In genomic region chr11:6738590-6738989, GRCh38 we compare ENCODE assay signal across 25 cellular contexts. TPM values are rescaled to one million over a fixed set of nuclear protein-coding genes. Genes with fewer than 3 reads are reported as not detected.
A peak's percentile ranks its signal among the peaks of the same experiment; 100 is the strongest.
DNase-seq lines count a peak whose midpoint lies in the region; ATAC-seq and TF ChIP-seq lines count a peak whose summit lies in the region.
"Had no signal": no experiment of that assay in that cellular context is flagged by ENCODE, and none has a peak within 500 bp of the region (broad histone marks: within the 10 kb centered on the region; RNA-seq: fewer than 3 reads in every experiment).

No MANE protein-coding gene starts in this region.

- H3K9me3 ChIP-seq in CD4-positive, alpha-beta T cell (ENCODE audit: control insufficient read depth, low read length): no peaks in the 10 kb centered on the region
- H3K9me3 ChIP-seq: ascending aorta, colonic mucosa, SJCRH30, thyroid gland, uterus had no signal

- no peak for TF ChIP-seq CTCF in CD4-positive, alpha-beta T cell (IDR thresholded peaks at IDR 0.05)

- H3K36me3 Mint-ChIP-seq in activated CD4-positive, alpha-beta T cell treated with anti-CD3 and anti-CD28 coated beads, Interleukin-2, amount 10 ng/mL, durations not matched to agents 24 days and 14 days (ENCODE audit: low read depth): peaks cover 42% of the 10 kb centered on the region
- H3K36me3 Mint-ChIP-seq in CD4-positive, alpha-beta T cell (ENCODE audit: low read depth): peaks cover 75% of the 10 kb centered on the region
- H3K36me3 Mint-ChIP-seq in activated CD4-positive, alpha-beta memory T cell treated with anti-CD3 and anti-CD28 coated beads, Interleukin-2, amount 10 ng/mL, durations not matched to agents 7 days and 5 days (ENCODE audit: low read depth): peaks cover 73% of the 10 kb centered on the region
- peaks cover 0 to 14% of the 10 kb centered on the region in 2 donors for H3K36me3 Mint-ChIP-seq in naive B cell

- no peaks in the 10 kb centered on the region for H3K27me3 ChIP-seq in CD4-positive, alpha-beta T cell (ENCODE audit: control insufficient read depth, insufficient read depth, low read length)
- H3K27me3 ChIP-seq: ascending aorta, colonic mucosa, SJCRH30, thyroid gland, uterus had no signal

- no peak overlapping the region for H3K4me3 Mint-ChIP-seq in activated CD4-positive, alpha-beta T cell treated with anti-CD3 and anti-CD28 coated beads, Interleukin-2, amount 10 ng/mL, durations not matched to agents 24 days and 14 days
- no peak overlapping the region for H3K4me3 Mint-ChIP-seq in CD4-positive, alpha-beta T cell
- H3K4me3 Mint-ChIP-seq in activated CD4-positive, alpha-beta memory T cell treated with anti-CD3 and anti-CD28 coated beads, Interleukin-2, amount 10 ng/mL, durations not matched to agents 7 days and 5 days: no peak overlapping the region
- H3K4me3 Mint-ChIP-seq in naive B cell: peak overlapping the region in 2 of 8 donors; percentile 7 to 24
- H3K4me3 Mint-ChIP-seq: HFFc6 had no signal

- CTCF ChIA-PET in CD4-positive, alpha-beta T cell (lab: Charles Lee): interaction anchor here (1.2 to 8.6 kb wide), 10 partner anchors 9 to 348 kb away, joined by 3 to 181 read pairs (median 6); partner anchors contain the start of genes MRPL17 and SMPD1
- CTCF ChIA-PET in activated CD4-positive, alpha-beta memory T cell treated with anti-CD3 and anti-CD28 coated beads, Interleukin-2, amount 10 ng/mL, durations not matched to agents 7 days and 5 days (lab: Charles Lee): interaction anchor here (1.1 to 13.0 kb wide), 11 partner anchors 9 to 253 kb away, joined by 3 to 244 read pairs (median 6); partner anchors contain the start of genes MRPL17 and TPP1

- no peaks in the 10 kb centered on the region for H3K9me3 Mint-ChIP-seq in activated CD4-positive, alpha-beta T cell treated with anti-CD3 and anti-CD28 coated beads, Interleukin-2, amount 10 ng/mL, durations not matched to agents 24 days and 14 days
- no peaks in the 10 kb centered on the region for H3K9me3 Mint-ChIP-seq in CD4-positive, alpha-beta T cell
- H3K9me3 Mint-ChIP-seq in activated CD4-positive, alpha-beta memory T cell treated with anti-CD3 and anti-CD28 coated beads, Interleukin-2, amount 10 ng/mL, durations not matched to agents 7 days and 5 days: no peaks in the 10 kb centered on the region
- no peaks in the 10 kb centered on the region for H3K9me3 Mint-ChIP-seq in naive B cell
- H3K9me3 Mint-ChIP-seq: HFFc6 had no signal

- intact Hi-C loops in activated CD4-positive, alpha-beta T cell treated with anti-CD3 and anti-CD28 coated beads, Interleukin-2, amount 10 ng/mL, durations not matched to agents 24 days and 14 days (cut with micrococcal nuclease): loop anchor here (1.0 to 5.0 kb wide), 3 partner anchors 8 to 189 kb away; partner anchors contain the start of gene ZNF215
- intact Hi-C loops in CD4-positive, alpha-beta T cell (cut with DNase I, micrococcal nuclease): loop anchor here in 1 of 2 experiments (1.0 to 2.0 kb wide), 4 partner anchors 8 to 704 kb away; no protein-coding TSS in a partner anchor

- POLR2A ChIA-PET in CD4-positive, alpha-beta T cell (lab: Charles Lee): interaction anchor here (1.0 to 6.9 kb wide), 3 partner anchors 7 to 18 kb away, joined by 4 to 81 read pairs (median 15); no protein-coding TSS in a partner anchor
- POLR2A ChIA-PET in activated CD4-positive, alpha-beta memory T cell treated with anti-CD3 and anti-CD28 coated beads, Interleukin-2, amount 10 ng/mL, durations not matched to agents 7 days and 5 days (lab: Charles Lee): interaction anchor here (1.0 to 6.4 kb wide), 3 partner anchors 8 to 126 kb away, joined by 3 to 33 read pairs (median 5); no protein-coding TSS in a partner anchor

- peaks cover 79% of the 10 kb centered on the region for H3K4me1 Mint-ChIP-seq in activated CD4-positive, alpha-beta T cell treated with anti-CD3 and anti-CD28 coated beads, Interleukin-2, amount 10 ng/mL, durations not matched to agents 24 days and 14 days
- H3K4me1 Mint-ChIP-seq in CD4-positive, alpha-beta T cell (ENCODE audit: low read depth): peaks cover 88% of the 10 kb centered on the region
- peaks cover 85% of the 10 kb centered on the region for H3K4me1 Mint-ChIP-seq in activated CD4-positive, alpha-beta memory T cell treated with anti-CD3 and anti-CD28 coated beads, Interleukin-2, amount 10 ng/mL, durations not matched to agents 7 days and 5 days
- H3K4me1 Mint-ChIP-seq in naive B cell: peaks cover 55 to 72% (median 61%) of the 10 kb centered on the region in 3 donors

- DNase-seq in activated CD4-positive, alpha-beta T cell treated with anti-CD3 and anti-CD28 coated beads, Interleukin-2, amount 10 ng/mL, durations not matched to agents 24 days and 14 days: no peak
- DNase-seq in activated CD4-positive, alpha-beta T cell treated with anti-CD3 and anti-CD28 coated beads, Interleukin-2, amount 50 U/mL, for 48 hours: no peak
- no peak for DNase-seq in CD4-positive, alpha-beta T cell
- DNase-seq in activated CD4-positive, alpha-beta memory T cell treated with anti-CD3 and anti-CD28 coated beads, Interleukin-2, amount 10 ng/mL, durations not matched to agents 7 days and 5 days: no peak
- no peak for DNase-seq in naive B cell
- DNase-seq in iPS-NIHi11 (ENCODE audit: low spot score): no peak
- no peak for DNase-seq in NCI-H1092 treated with DMSO at 0.1 percent for 48 hours (lab: John Stamatoyannopoulos, UW)
- DNase-seq: DMS 273 treated with DMSO at 0.1 percent for 48 hours, NCI-H1694 treated with DMSO at 0.1 percent for 48 hours, NCI-H774 had no signal

- H3K27me3 Mint-ChIP-seq in activated CD4-positive, alpha-beta T cell treated with anti-CD3 and anti-CD28 coated beads, Interleukin-2, amount 10 ng/mL, durations not matched to agents 24 days and 14 days: no peaks in the 10 kb centered on the region
- no peaks in the 10 kb centered on the region for H3K27me3 Mint-ChIP-seq in CD4-positive, alpha-beta T cell
- H3K27me3 Mint-ChIP-seq in activated CD4-positive, alpha-beta memory T cell treated with anti-CD3 and anti-CD28 coated beads, Interleukin-2, amount 10 ng/mL, durations not matched to agents 7 days and 5 days: no peaks in the 10 kb centered on the region
- H3K27me3 Mint-ChIP-seq in naive B cell: no peaks in the 10 kb centered on the region

- peak overlapping the region; percentile 25 for H3K27ac Mint-ChIP-seq in activated CD4-positive, alpha-beta T cell treated with anti-CD3 and anti-CD28 coated beads, Interleukin-2, amount 10 ng/mL, durations not matched to agents 24 days and 14 days
- peak overlapping the region; percentile 76 for H3K27ac Mint-ChIP-seq in CD4-positive, alpha-beta T cell
- peak overlapping the region; percentile 29 for H3K27ac Mint-ChIP-seq in activated CD4-positive, alpha-beta memory T cell treated with anti-CD3 and anti-CD28 coated beads, Interleukin-2, amount 10 ng/mL, durations not matched to agents 7 days and 5 days
- H3K27ac Mint-ChIP-seq in naive B cell: peak overlapping the region in 4 of 6 donors; percentile 15 to 90 (median 60)
- H3K27ac Mint-ChIP-seq: HFFc6 had no signal

- peak overlapping the region; percentile 56 for H3K27ac ChIP-seq in CD4-positive, alpha-beta T cell (ENCODE audit: low read depth, low read length)
- H3K27ac ChIP-seq: ascending aorta, colonic mucosa, SJCRH30, skin epidermis, thyroid gland, uterus had no signal

- no peak for ATAC-seq in CD4-positive, alpha-beta T cell (ENCODE audit: poor library complexity)
- no peak for ATAC-seq in naive B cell (ENCODE audit: low read depth in 2 of 2)
- no peak for ATAC-seq in HG03135 (IDR thresholded peaks at IDR 0.05; ENCODE audit: unreplicated experiment)

RNA-seq across cellular contexts. Expression of gene OR2AG2, which starts 33.2 kb away (rescaled TPM):
- total RNA-seq in activated CD4-positive, alpha-beta T cell treated with anti-CD3 and anti-CD28 coated beads, Interleukin-2, amount 10 ng/mL, durations not matched to agents 24 days and 14 days: 0.62 and 0.70 TPM in 2 replicates
- under 1 TPM in 1 of 2 experiments, not detected in 1; 0.06 TPM for total RNA-seq in CD4-positive, alpha-beta T cell
- total RNA-seq in activated CD4-positive, alpha-beta memory T cell treated with anti-CD3 and anti-CD28 coated beads, Interleukin-2, amount 10 ng/mL, durations not matched to agents 7 days and 5 days: not detected
- polyA plus RNA-seq in naive B cell (ENCODE audit: low read depth in 6 of 6): not detected
- total RNA-seq: epithelial cell of proximal tubule, SJCRH30 had no signal

RNA-seq across cellular contexts. Expression of gene OR2AG1, which starts 44.2 kb away (rescaled TPM):
- not detected in 2 replicates for total RNA-seq in activated CD4-positive, alpha-beta T cell treated with anti-CD3 and anti-CD28 coated beads, Interleukin-2, amount 10 ng/mL, durations not matched to agents 24 days and 14 days
- total RNA-seq in CD4-positive, alpha-beta T cell: not detected
- not detected for total RNA-seq in activated CD4-positive, alpha-beta memory T cell treated with anti-CD3 and anti-CD28 coated beads, Interleukin-2, amount 10 ng/mL, durations not matched to agents 7 days and 5 days
- polyA plus RNA-seq in naive B cell (ENCODE audit: low read depth in 6 of 6): not detected
- total RNA-seq: ascending aorta, colonic mucosa, epithelial cell of proximal tubule, glomerular endothelial cell, H1, HFFc6, HT-29, left colon, mammary epithelial cell, RPMI7951, SJCRH30, thyroid gland, uterus had no signal
- polyA plus RNA-seq: H1, mammary epithelial cell had no signal

RNA-seq across cellular contexts. Expression of gene MRPL17, which starts 55.5 kb away (rescaled TPM):
- total RNA-seq in activated CD4-positive, alpha-beta T cell treated with anti-CD3 and anti-CD28 coated beads, Interleukin-2, amount 10 ng/mL, durations not matched to agents 24 days and 14 days: 135 and 146 TPM in 2 replicates
- total RNA-seq in CD4-positive, alpha-beta T cell: 10 to 100 TPM; 12.3 to 14.2 TPM
- total RNA-seq in activated CD4-positive, alpha-beta memory T cell treated with anti-CD3 and anti-CD28 coated beads, Interleukin-2, amount 10 ng/mL, durations not matched to agents 7 days and 5 days: 10 to 100 TPM; 54.1 to 56.3 TPM
- polyA plus RNA-seq in naive B cell (ENCODE audit: low read depth in 6 of 6): 10 to 100 TPM in 5 of 6 donors, 1 to 10 TPM in 1; 9.7 to 16.0 (median 11.7) TPM

Comparison
In these comparisons a context has a peak if more than half of its experiments do, and no peak if none do; other contexts are left out.
1. H3K27ac Mint-ChIP-seq: peak in every context shown above with its lines; median percentile 76 in CD4-positive, alpha-beta T cell; 60 in naive B cell; 29 in activated CD4-positive, alpha-beta memory T cell treated with anti-CD3 and anti-CD28 coated beads, Interleukin-2, amount 10 ng/mL, durations not matched to agents 7 days and 5 days; 25 in activated CD4-positive, alpha-beta T cell treated with anti-CD3 and anti-CD28 coated beads, Interleukin-2, amount 10 ng/mL, durations not matched to agents 24 days and 14 days.